28 cellular contexts compared by ENCODE assay signal in genomic region chr13:93182406-93182805, GRCh38.
"Had no signal": no experiment of that assay in that cellular context is flagged by ENCODE, and none has a peak within 500 bp of the region (broad histone marks: within the 10 kb centered on the region; RNA-seq: fewer than 3 reads in every experiment).

No MANE protein-coding gene starts in this region.

- DNase-seq: activated B cell treated with CpG ODN at 0.5 μM for 24 hours; activated CD4-positive, alpha-beta memory T cell treated with anti-CD3 and anti-CD28 coated beads, Interleukin-2, amount 10 ng/mL, durations not matched to agents 7 days and 5 days; activated CD4-positive, alpha-beta T cell treated with anti-CD3 and anti-CD28 coated beads for 1 hour; activated CD4-positive, alpha-beta T cell treated with anti-CD3 and anti-CD28 coated beads for 36 hours; activated CD4-positive, alpha-beta T cell treated with anti-CD3 and anti-CD28 coated beads for 48 hours; activated CD4-positive, alpha-beta T cell treated with anti-CD3 and anti-CD28 coated beads, Interleukin-2, amount 10 ng/mL, durations not matched to agents 7 days and 5 days; activated CD4-positive, alpha-beta T cell treated with anti-CD3 and anti-CD28 coated beads, Interleukin-2, amount 50 U/mL, for 48 hours; activated CD8-positive, alpha-beta memory T cell treated with anti-CD3 and anti-CD28 coated beads for 24 hours; activated CD8-positive, alpha-beta memory T cell treated with anti-CD3 and anti-CD28 coated beads, Interleukin-2, amount 10 ng/mL, durations not matched to agents 7 days and 5 days; activated CD8-positive, alpha-beta memory T cell treated with anti-CD3 and anti-CD28 coated beads, Interleukin-2, amount 50 U/mL, for 48 hours; activated CD8-positive, alpha-beta T cell treated with anti-CD3 and anti-CD28 coated beads, Interleukin-2, amount 10 ng/mL, durations not matched to agents 7 days and 5 days; activated effector memory CD4-positive, alpha-beta T cell treated with Interleukin-2 at 50 U/mL for 16 hours; activated gamma-delta T cell; activated naive CD4-positive, alpha-beta T cell treated with anti-CD3 and anti-CD28 coated beads, Interleukin-2, amount 10 ng/mL, durations not matched to agents 7 days and 5 days; activated naive CD4-positive, alpha-beta T cell treated with Interleukin-2 at 50 U/mL for 16 hours; activated naive CD8-positive, alpha-beta T cell treated with anti-CD3 and anti-CD28 coated beads, Interleukin-2, amount 10 ng/mL, durations not matched to agents 7 days and 5 days; activated naive CD8-positive, alpha-beta T cell treated with anti-CD3 and anti-CD28 coated beads, Interleukin-2, amount 50 U/mL, for 24 hours; activated T-cell treated with anti-CD3 and anti-CD28 coated beads, Interleukin-2, amount 50 U/mL, for 24 hours; activated T-cell treated with anti-CD3 and anti-CD28 coated beads, Interleukin-2, amount 50 U/mL, for 48 hours; amniotic stem cell; aorta; body of pancreas; brain microvascular endothelial cell; central memory CD4-positive, alpha-beta T cell; T-helper 1 cell; T-helper 2 cell; T-helper 9 cell had no signal

- ATAC-seq: activated CD4-positive, alpha-beta T cell treated with anti-CD3 and anti-CD28 coated beads for 36 hours; activated CD8-positive, alpha-beta memory T cell treated with anti-CD3 and anti-CD28 coated beads, Interleukin-2, amount 10 ng/mL, durations not matched to agents 7 days and 5 days; activated CD8-positive, alpha-beta T cell treated with anti-CD3 and anti-CD28 coated beads, Interleukin-2, amount 10 ng/mL, durations not matched to agents 7 days and 5 days; activated naive CD8-positive, alpha-beta T cell treated with anti-CD3 and anti-CD28 coated beads, Interleukin-2, amount 50 U/mL, for 24 hours; body of pancreas had no signal

- H3K4me3 ChIP-seq: body of pancreas, breast epithelium had no signal
